35 cellular contexts compared by ENCODE assay signal in the genomic region with DNA sequence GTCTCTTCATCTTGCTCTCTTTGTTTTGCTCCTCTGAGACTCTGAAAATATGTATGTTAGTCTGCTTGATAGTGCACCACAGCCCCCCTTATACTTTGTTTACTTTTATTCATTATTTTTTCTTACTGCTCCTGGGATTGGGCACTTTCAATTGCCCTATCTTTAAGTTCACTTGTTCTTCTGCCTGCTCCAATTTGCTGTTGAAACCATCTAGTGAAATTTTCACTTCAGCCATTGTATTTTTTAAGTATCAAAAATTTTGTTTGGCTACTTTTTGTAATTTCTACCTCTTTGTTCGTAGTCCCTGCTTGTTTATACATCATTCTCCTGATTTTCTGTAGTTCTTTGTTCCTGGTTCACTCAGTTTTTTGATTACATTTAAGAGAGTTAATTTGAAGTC.
"Had no signal": no experiment of that assay in that cellular context is flagged by ENCODE, and none has a peak within 500 bp of the region (broad histone marks: within the 10 kb centered on the region; RNA-seq: fewer than 3 reads in every experiment).

No MANE protein-coding gene starts in this region.

- H3K36me3 ChIP-seq: MG63 had no signal

- H3K4me3 ChIP-seq: MG63 had no signal

- DNase-seq: Karpas-422, Kasumi-1, MG63, MM.1S, MV-4-11, NCI-H1048, NCI-H1092, NCI-H1092 treated with DMSO at 0.1 percent for 48 hours, NCI-H1105, NCI-H1105 treated with DMSO at 0.1 percent for 48 hours, NCI-H1417, NCI-H1417 treated with DMSO at 0.1 percent for 48 hours, NCI-H1436, NCI-H1436 treated with DMSO at 0.1 percent for 48 hours, NCI-H146, NCI-H1694, NCI-H1694 treated with DMSO at 0.1 percent for 48 hours, NCI-H187, NCI-H187 treated with DMSO at 0.1 percent for 48 hours, NCI-H1930, NCI-H2029, NCI-H2029 treated with DMSO at 0.1 percent for 48 hours, NCI-H2081, NCI-H2081 treated with DMSO at 0.1 percent for 48 hours, NCI-H2107, NCI-H2171, NCI-H2171 treated with DMSO at 0.1 percent for 48 hours, NCI-H2227 treated with DMSO at 0.1 percent for 48 hours, NCI-H226, NCI-H345, NCI-H446, NCI-H446 treated with DMSO at 0.1 percent for 48 hours, NCI-H510A, NCI-H510A treated with DMSO at 0.1 percent for 48 hours, NCI-H524 had no signal

- H3K27me3 ChIP-seq: MG63 had no signal
